In the genomic region with DNA sequence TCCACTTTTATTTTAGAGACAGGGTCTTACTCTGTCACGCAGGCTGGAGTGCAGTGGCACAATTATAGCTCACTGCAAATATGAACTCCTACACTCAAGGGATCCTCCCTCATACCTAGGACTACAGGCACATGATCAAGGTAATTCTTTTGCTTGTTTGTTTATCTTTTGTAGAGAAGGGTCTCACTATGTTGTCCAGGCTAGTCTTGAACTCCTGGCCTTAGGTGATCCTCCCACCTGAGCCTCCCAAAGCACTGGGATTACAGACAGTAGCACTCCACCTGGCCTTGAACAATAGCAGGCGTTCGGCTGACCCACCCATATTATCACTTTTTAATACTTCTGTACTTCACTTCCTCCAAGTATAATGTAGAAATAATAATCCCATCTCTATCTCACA, we compare ENCODE assay signal across 25 cellular contexts. TPM values are rescaled to one million over a fixed set of nuclear protein-coding genes. Genes with fewer than 3 reads are reported as not detected.
DNase-seq lines count a peak whose midpoint lies in the region; ATAC-seq, FAIRE-seq and TF ChIP-seq lines count a peak whose summit lies in the region.
"Had no signal": no experiment of that assay in that cellular context is flagged by ENCODE, and none has a peak within 500 bp of the region (broad histone marks: within the 10 kb centered on the region; RNA-seq: fewer than 3 reads in every experiment).

No MANE protein-coding gene starts in this region.

- in situ Hi-C loops in Panc1 (cut with HindIII; ENCODE audit: low pct_unique_long_range_greater_than_20kb, low sequenced_read_pairs) = no loop called here

- no peak for TF ChIP-seq POLR2A in HCT116 (IDR thresholded peaks at IDR 0.05; ENCODE audit: borderline replicate concordance, extremely low read depth, insufficient read depth, insufficient read length)
- no peak for TF ChIP-seq POLR2A in H54 (IDR thresholded peaks at IDR 0.05; ENCODE audit: low read depth, low read length)

- BruUV-seq in HCT116 (replicated peaks; lab: Mats Ljungman, UMichigan) (no TSS peak), Panc1 (replicated peaks; lab: Mats Ljungman, UMichigan) (no TSS peak)

- RAD21 ChIA-PET in HCT116 (lab: Charles Lee; ENCODE audit: low non-redundant PET in 1 of 2, low total read pairs in 2 of 2, uncharacterized antibody in 2 of 2, unreplicated experiment in 2 of 2) = no interaction called here

- intact Hi-C loops in HCT116 (cut with micrococcal nuclease) (no loop called here), Panc1 (cut with micrococcal nuclease; ENCODE audit: unreplicated experiment) (no loop called here)

- no peak overlapping the region for H3K27ac ChIP-seq in ACC112 (ENCODE audit: low read depth, low read length)
- H3K27ac ChIP-seq in HCT116 (ENCODE audit: low read depth, low read length) = no peak overlapping the region
- H3K27ac ChIP-seq in Panc1 (ENCODE audit: low read length) = peak overlapping the region; percentile 32; the same call in 1 of the 2 replicates
- H3K27ac ChIP-seq: RWPE1 had no signal

- H3K9me2 ChIP-seq in HCT116 (ENCODE audit: insufficient read depth) = peaks cover 3% of the 10 kb centered on the region; the same call in 1 of the 2 replicates

- H3K9me3 ChIP-seq in HCT116 (ENCODE audit: control insufficient read depth in 1 of 2, insufficient read depth in 1 of 2, low read depth in 1 of 2, low read length in 2 of 2) = no peaks in the 10 kb centered on the region
- no peaks in the 10 kb centered on the region for H3K9me3 ChIP-seq in Panc1 (ENCODE audit: control insufficient read depth, insufficient read depth, low read depth, low read length)
- H3K9me3 ChIP-seq: BLaER1 treated with 17β-estradiol and CSF1 and Interleukin-3, amounts not matched to agents 10 nM and 100 nM; MG63 had no signal

- no peak for TF ChIP-seq CTCF in HCT116 (IDR thresholded peaks at IDR 0.05 in 2 of 3, conservative IDR thresholded peaks at IDR 0.05 in 1 of 3; ENCODE audit: borderline replicate concordance in 1 of 3, insufficient read depth in 1 of 3, low read depth in 2 of 3, low read length in 2 of 3)
- TF ChIP-seq CTCF in Panc1 (IDR thresholded peaks at IDR 0.05) = no peak
- no peak for TF ChIP-seq CTCF in omental fat pad (IDR thresholded peaks at IDR 0.05)

- CTCF ChIA-PET in HCT116 (lab: Charles Lee) = no interaction called here
- CTCF ChIA-PET in Panc1 (lab: Charles Lee) = no interaction called here

- H3K4me2 ChIP-seq in HCT116 (ENCODE audit: low read length) = no peak overlapping the region

- ATAC-seq in HCT116 (no peak), Panc1 (no peak), left lobe of liver (no peak), omental fat pad (ENCODE audit: low FRiP score) (no peak)

- H3K4me1 ChIP-seq in ACC112 (ENCODE audit: control insufficient read depth, insufficient read depth, low read length, unreplicated experiment) (peaks cover 15% of the 10 kb centered on the region), HCT116 (ENCODE audit: control insufficient read depth in 1 of 2, insufficient read depth in 2 of 2, low read length in 2 of 2) (peaks cover 11 to 20% of the 10 kb centered on the region in 2 experiments), Panc1 (ENCODE audit: control insufficient read depth, insufficient read depth, low read length) (peaks cover 21% of the 10 kb centered on the region)

- H3K36me3 ChIP-seq in ACC112 (ENCODE audit: insufficient read depth, low read length) = no peaks in the 10 kb centered on the region
- H3K36me3 ChIP-seq in HCT116 (ENCODE audit: control insufficient read depth in 1 of 2, insufficient read depth in 2 of 2, low read length in 2 of 2) = peaks cover 2 to 5% of the 10 kb centered on the region in 2 experiments; a peak in 1 of 4 replicates
- no peaks in the 10 kb centered on the region for H3K36me3 ChIP-seq in Panc1 (ENCODE audit: control insufficient read depth, insufficient read depth, low read length)

- no peak for TF ChIP-seq RAD21 in HCT116 (IDR thresholded peaks at IDR 0.05; ENCODE audit: low read depth)

- H3K79me2 ChIP-seq in ACC112 (ENCODE audit: control insufficient read depth, insufficient read depth, low read length, unreplicated experiment) (peaks cover 36% of the 10 kb centered on the region), HCT116 (ENCODE audit: insufficient read depth, low read length) (peaks cover 36% of the 10 kb centered on the region)

- no peak overlapping the region for H3K4me3 ChIP-seq in ACC112 (ENCODE audit: low read depth, low read length)
- no peak overlapping the region for H3K4me3 ChIP-seq in HCT116 (replicated peaks in 1 of 2; ENCODE audit: low read depth in 1 of 2, low read length in 2 of 2)
- no peak overlapping the region for H3K4me3 ChIP-seq in Panc1 (ENCODE audit: low read depth in 2 of 2, low read length in 2 of 2)
- H3K4me3 ChIP-seq: BLaER1 treated with 17β-estradiol and CSF1 and Interleukin-3, amounts not matched to agents 10 nM and 100 nM had no signal

- no peak for FAIRE-seq in H54 (lab: Jason Lieb, UNC)
- FAIRE-seq: A204.1, D721Med, G401.6 had no signal

- no peaks in the 10 kb centered on the region for H3K27me3 ChIP-seq in ACC112 (ENCODE audit: insufficient read depth, low read length)
- H3K27me3 ChIP-seq in HCT116 (ENCODE audit: insufficient read depth, low read length) = no peaks in the 10 kb centered on the region
- H3K27me3 ChIP-seq in Panc1 (ENCODE audit: control insufficient read depth, insufficient read depth, low read length) = no peaks in the 10 kb centered on the region
- H3K27me3 ChIP-seq: BLaER1 treated with 17β-estradiol and CSF1 and Interleukin-3, amounts not matched to agents 10 nM and 100 nM; MG63 had no signal

- H2AFZ ChIP-seq in ACC112 (ENCODE audit: low read length, unreplicated experiment) = peak overlapping the region; percentile 6
- H2AFZ ChIP-seq in HCT116 (ENCODE audit: low read depth, low read length, poor library complexity, severe bottlenecking) = peak overlapping the region; percentile 75

- no peaks in the 10 kb centered on the region for H4K20me1 ChIP-seq in HCT116 (ENCODE audit: insufficient read depth)

- POLR2A ChIA-PET in HCT116 (lab: Charles Lee) = no interaction called here
- POLR2A ChIA-PET in Panc1 (lab: Charles Lee) = no interaction called here

- no peak for DNase-seq in HCT116 (ENCODE audit: low read depth, low spot score)
- DNase-seq in Panc1 (ENCODE audit: low read depth, low spot score) = no peak
- DNase-seq in left lobe of liver (ENCODE audit: low spot score) = peak; percentile 14
- DNase-seq in T-helper 9 cell = no peak
- no peak for DNase-seq in amniotic stem cell (lab: John Stamatoyannopoulos, UW)
- no peak for DNase-seq in omental fat pad (ENCODE audit: low spot score)
- DNase-seq in H54 (ENCODE audit: insufficient read length, low spot score) = no peak
- DNase-seq: AML-193; CD4-positive, alpha-beta T cell; GOT3; HCEC 1CT; MG63; NCI-H1105 treated with DMSO at 0.1 percent for 48 hours; NCI-H2029 treated with DMSO at 0.1 percent for 48 hours; NCI-H446 treated with DMSO at 0.1 percent for 48 hours; NCI-H526; NK-92 treated with Interleukin-12 subunit alpha and Interleukin-12 subunit beta, amount 100 ng/mL, for 24 hours had no signal

- no peak overlapping the region for H3K9ac ChIP-seq in HCT116 (ENCODE audit: low read length)
- H3K9ac ChIP-seq: BLaER1 treated with 17β-estradiol and CSF1 and Interleukin-3, amounts not matched to agents 10 nM and 100 nM had no signal

TF ChIP-seq in HCT116, 20 proteins besides CTCF, POLR2A, EP300 and RAD21 (continues in another document):
- TF ChIP-seq, protein P1, sequence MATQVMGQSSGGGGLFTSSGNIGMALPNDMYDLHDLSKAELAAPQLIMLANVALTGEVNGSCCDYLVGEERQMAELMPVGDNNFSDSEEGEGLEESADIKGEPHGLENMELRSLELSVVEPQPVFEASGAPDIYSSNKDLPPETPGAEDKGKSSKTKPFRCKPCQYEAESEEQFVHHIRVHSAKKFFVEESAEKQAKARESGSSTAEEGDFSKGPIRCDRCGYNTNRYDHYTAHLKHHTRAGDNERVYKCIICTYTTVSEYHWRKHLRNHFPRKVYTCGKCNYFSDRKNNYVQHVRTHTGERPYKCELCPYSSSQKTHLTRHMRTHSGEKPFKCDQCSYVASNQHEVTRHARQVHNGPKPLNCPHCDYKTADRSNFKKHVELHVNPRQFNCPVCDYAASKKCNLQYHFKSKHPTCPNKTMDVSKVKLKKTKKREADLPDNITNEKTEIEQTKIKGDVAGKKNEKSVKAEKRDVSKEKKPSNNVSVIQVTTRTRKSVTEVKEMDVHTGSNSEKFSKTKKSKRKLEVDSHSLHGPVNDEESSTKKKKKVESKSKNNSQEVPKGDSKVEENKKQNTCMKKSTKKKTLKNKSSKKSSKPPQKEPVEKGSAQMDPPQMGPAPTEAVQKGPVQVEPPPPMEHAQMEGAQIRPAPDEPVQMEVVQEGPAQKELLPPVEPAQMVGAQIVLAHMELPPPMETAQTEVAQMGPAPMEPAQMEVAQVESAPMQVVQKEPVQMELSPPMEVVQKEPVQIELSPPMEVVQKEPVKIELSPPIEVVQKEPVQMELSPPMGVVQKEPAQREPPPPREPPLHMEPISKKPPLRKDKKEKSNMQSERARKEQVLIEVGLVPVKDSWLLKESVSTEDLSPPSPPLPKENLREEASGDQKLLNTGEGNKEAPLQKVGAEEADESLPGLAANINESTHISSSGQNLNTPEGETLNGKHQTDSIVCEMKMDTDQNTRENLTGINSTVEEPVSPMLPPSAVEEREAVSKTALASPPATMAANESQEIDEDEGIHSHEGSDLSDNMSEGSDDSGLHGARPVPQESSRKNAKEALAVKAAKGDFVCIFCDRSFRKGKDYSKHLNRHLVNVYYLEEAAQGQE (IDR thresholded peaks at IDR 0.05; ENCODE audit: low read depth) = no peak
- no peak for TF ChIP-seq YY1 (IDR thresholded peaks at IDR 0.05; ENCODE audit: extremely low read depth, insufficient replicate concordance, low read depth, low read length)

RNA-seq across cellular contexts. Expression of a gene that starts 1.4 kb away (rescaled TPM):
- total RNA-seq in HCT116 (2021; ENCODE audit: unreplicated experiment) = 147 TPM
- 132 and 143 TPM in 2 replicates for polyA plus RNA-seq in HCT116 (2012)
- 147 TPM for total RNA-seq in Panc1 (2021; ENCODE audit: unreplicated experiment)
- polyA plus RNA-seq in Panc1 (2012; ENCODE audit: insufficient read length) = 63.2 TPM
- 3.9 TPM for total RNA-seq in left lobe of liver
- 10 to 100 TPM in 2 of 4 donors, 1 to 10 TPM in 2; 5.2 to 15.3 (median 8.5) TPM for total RNA-seq in omental fat pad

RNA-seq across cellular contexts. Expression of a gene that starts 30.7 kb away (rescaled TPM):
- total RNA-seq in HCT116 (2021; ENCODE audit: unreplicated experiment) (28.9 TPM), Panc1 (2021; ENCODE audit: unreplicated experiment) (13.5 TPM), left lobe of liver (0.28 TPM), omental fat pad (1 to 10 TPM in 3 of 4 donors, under 1 TPM in 1; 0.69 to 3.8 (median 1.4) TPM)
- 22.5 and 25.3 TPM in 2 replicates for polyA plus RNA-seq in HCT116 (2012)
- polyA plus RNA-seq in Panc1 (2012; ENCODE audit: insufficient read length) = 14.4 TPM
- polyA plus RNA-seq: IgD-negative memory B cell had no signal

RNA-seq across cellular contexts. Expression of a gene that starts 53.9 kb away (rescaled TPM):
- total RNA-seq in HCT116 (2021; ENCODE audit: unreplicated experiment) (not detected), Panc1 (2021; ENCODE audit: unreplicated experiment) (0.31 TPM), left lobe of liver (0.28 TPM), omental fat pad (under 1 TPM in 1 of 4 donors, not detected in 3; 0.56 TPM)
- polyA plus RNA-seq in HCT116 (2012) = 0.10 TPM in 2 replicates
- polyA plus RNA-seq in Panc1 (2012; ENCODE audit: insufficient read length) = 0.17 TPM
- total RNA-seq: CD4-positive, alpha-beta T cell; LHCN-M2 had no signal
- polyA plus RNA-seq: IgD-negative memory B cell had no signal

RNA-seq across cellular contexts. Expression of a gene that starts 58.5 kb away (rescaled TPM):
- total RNA-seq in HCT116 (2021; ENCODE audit: unreplicated experiment) (64.8 TPM), Panc1 (2021; ENCODE audit: unreplicated experiment) (84.9 TPM), left lobe of liver (18.6 TPM), omental fat pad (10 to 100 TPM; 47.7 to 80.8 (median 57.3) TPM)
- 34.5 and 37.9 TPM in 2 replicates for polyA plus RNA-seq in HCT116 (2012)
- polyA plus RNA-seq in Panc1 (2012; ENCODE audit: insufficient read length) = 87.5 TPM
